Comparison of ENCODE assay signal across 10 cellular contexts in the genomic region with DNA sequence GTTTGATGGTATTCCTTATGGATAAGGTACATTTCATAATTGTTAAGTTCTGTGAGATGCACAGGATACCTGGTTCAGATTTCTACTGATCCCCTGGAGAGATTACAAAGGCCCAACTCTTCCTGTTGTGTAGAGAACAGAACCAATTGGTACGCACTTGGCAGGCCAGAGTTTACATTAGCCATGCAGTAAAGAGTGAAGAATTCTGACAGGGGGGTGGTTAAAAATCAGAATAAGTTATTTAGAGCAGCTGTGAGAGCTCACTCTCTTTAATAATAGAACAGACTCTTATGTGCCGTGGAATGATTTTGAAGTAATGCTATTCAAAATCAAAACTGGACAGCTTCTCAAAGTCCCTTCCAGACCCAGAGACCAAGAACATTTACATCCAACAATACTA. TPM values are rescaled to one million over a fixed set of nuclear protein-coding genes. Genes with fewer than 3 reads are reported as not detected.
DNase-seq lines count a peak whose midpoint lies in the region; ATAC-seq, FAIRE-seq and TF ChIP-seq lines count a peak whose summit lies in the region.
"Had no signal": no experiment of that assay in that cellular context is flagged by ENCODE, and none has a peak within 500 bp of the region (broad histone marks: within the 10 kb centered on the region; RNA-seq: fewer than 3 reads in every experiment).

No MANE protein-coding gene starts in this region.

- H3K27ac ChIP-seq in HepG2 (ENCODE audit: extremely low read length, insufficient read depth, low read length): peak overlapping the region; percentile 60
- H3K27ac ChIP-seq in right lobe of liver: peak overlapping the region in 1 of 3 donors; percentile 31
- H3K27ac ChIP-seq in muscle layer of duodenum (ENCODE audit: low read length): peak overlapping the region; percentile 43
- peak overlapping the region; percentile 49 for H3K27ac ChIP-seq in upper lobe of right lung

- H3K36me3 ChIP-seq in HepG2 (replicated peaks in 1 of 2; ENCODE audit: control insufficient read depth in 1 of 2, insufficient read depth in 2 of 2, low read length in 2 of 2) (peaks cover 0 to 5% of the 10 kb centered on the region in 2 experiments; a peak in 2 of 5 replicates), right lobe of liver (no peaks in the 10 kb centered on the region), muscle layer of duodenum (ENCODE audit: control insufficient read depth in 1 of 2, insufficient read depth in 2 of 2, low read length in 2 of 2) (no peaks in the 10 kb centered on the region), upper lobe of right lung (no peaks in the 10 kb centered on the region), mucosa of descending colon (ENCODE audit: low read depth) (no peaks in the 10 kb centered on the region)

- H3K4me2 ChIP-seq in HepG2 (ENCODE audit: low read depth, low read length): peak overlapping the region; percentile 93

- peak overlapping the region; percentile 23 for H3K27ac Mint-ChIP-seq in activated T-helper 17 cell treated with anti-CD3 and anti-CD28 coated beads, Interleukin-2, amount 50 U/mL, for 72 hours

- H3K4me3 ChIP-seq in HepG2 (replicated peaks in 1 of 3; ENCODE audit: insufficient read depth in 1 of 3, low read depth in 2 of 3, low read length in 3 of 3): peak overlapping the region in 2 of 3 experiments; percentile 27 to 87; a peak in 3 of 6 replicates
- H3K4me3 ChIP-seq in right lobe of liver: no peak overlapping the region
- H3K4me3 ChIP-seq in muscle layer of duodenum (ENCODE audit: low read depth in 1 of 2, low read length in 2 of 2): peak overlapping the region in 1 of 2 donors; percentile 14
- peak overlapping the region; percentile 3 for H3K4me3 ChIP-seq in upper lobe of right lung
- H3K4me3 ChIP-seq in mucosa of descending colon: no peak overlapping the region

- H3K9ac ChIP-seq in HepG2 (ENCODE audit: insufficient read depth, low read depth, low read length): peak overlapping the region; percentile 97

- TF ChIP-seq POLR2A in HepG2 (IDR thresholded peaks at IDR 0.05; ENCODE audit: insufficient read depth in 1 of 2, low read depth in 2 of 2, low read length in 2 of 2) (no peak), right lobe of liver (IDR thresholded peaks at IDR 0.05) (no peak)

- FAIRE-seq in HepG2 (lab: Jason Lieb, UNC): peak; percentile 26

- DNase-seq in HepG2 (ENCODE audit: low spot score) (no peak), right lobe of liver (no peak), upper lobe of right lung (no peak), mucosa of descending colon (no peak), NCI-H1048 (lab: John Stamatoyannopoulos, UW) (no peak)
- DNase-seq: MM.1S; stimulated activated CD4-positive, alpha-beta T cell treated with anti-CD3 and anti-CD28 coated beads, Interleukin-15, amount 100 ng/mL, for 24 hours had no signal

- CTCF ChIA-PET in HepG2 (lab: Yijun Ruan, JAX; ENCODE audit: low intra/inter-chr PET ratio, low total read pairs): no interaction called here

- in situ Hi-C loops in HepG2 (cut with HindIII; ENCODE audit: extremely low pct_ligation_motif_present, low pct_unique_long_range_greater_than_20kb): no loop called here

- H3K4me1 ChIP-seq in HepG2 (ENCODE audit: insufficient read depth, low read length) (peaks cover 53% of the 10 kb centered on the region), right lobe of liver (peaks cover 0 to 37% (median 14%) of the 10 kb centered on the region in 4 donors), muscle layer of duodenum (ENCODE audit: control insufficient read depth in 1 of 2, insufficient read depth in 2 of 2, low read length in 2 of 2) (peaks cover 33 to 50% of the 10 kb centered on the region in 2 donors), upper lobe of right lung (peaks cover 55% of the 10 kb centered on the region), mucosa of descending colon (ENCODE audit: low read depth) (peaks cover 30% of the 10 kb centered on the region)

- TF ChIP-seq CTCF in HepG2 (CRISPR knock-in tag; IDR thresholded peaks at IDR 0.05) (no peak), right lobe of liver (IDR thresholded peaks at IDR 0.05) (no peak), upper lobe of right lung (IDR thresholded peaks at IDR 0.05) (no peak), mucosa of descending colon (IDR thresholded peaks at IDR 0.05) (no peak)

- H3K27me3 Mint-ChIP-seq in activated T-helper 17 cell treated with anti-CD3 and anti-CD28 coated beads, Interleukin-2, amount 50 U/mL, for 72 hours: no peaks in the 10 kb centered on the region

- H3K36me3 Mint-ChIP-seq in activated T-helper 17 cell treated with anti-CD3 and anti-CD28 coated beads, Interleukin-2, amount 50 U/mL, for 72 hours (ENCODE audit: low read depth): peaks cover 41% of the 10 kb centered on the region

- BruUV-seq in HepG2 (replicated peaks; lab: Mats Ljungman, UMichigan): no TSS peak

- POLR2A ChIA-PET in HepG2 (lab: Yijun Ruan, JAX): interaction anchor here (1.2 kb wide), 1 partner anchor 22 kb away, joined by 3 read pairs; no protein-coding TSS in a partner anchor

- ATAC-seq in HepG2: no peak
- no peak for ATAC-seq in right lobe of liver
- ATAC-seq in activated T-helper 17 cell treated with anti-CD3 and anti-CD28 coated beads, Interleukin-2, amount 50 U/mL, for 72 hours (replicated peaks): no peak
- ATAC-seq in upper lobe of right lung: no peak
- no peak for ATAC-seq in HG02610 (IDR thresholded peaks at IDR 0.05; ENCODE audit: unreplicated experiment)
- no peak for ATAC-seq in mucosa of descending colon

- TF ChIP-seq RAD21 in HepG2 (CRISPR knock-in tag; IDR thresholded peaks at IDR 0.05): no peak

- H3K79me2 ChIP-seq in HepG2 (ENCODE audit: insufficient read depth, low read length): peaks cover 93% of the 10 kb centered on the region

- no peak for TF ChIP-seq EP300 in HepG2 (IDR thresholded peaks at IDR 0.05; ENCODE audit: low read depth in 2 of 2, low read length in 2 of 2)
- no peak for TF ChIP-seq EP300 in HepG2 (CRISPR knock-in tag; IDR thresholded peaks at IDR 0.05; ENCODE audit: borderline replicate concordance)

- peaks cover 3% of the 10 kb centered on the region for H4K20me1 ChIP-seq in HepG2 (ENCODE audit: insufficient read depth, low read length)

- intact Hi-C loops in HepG2 (cut with micrococcal nuclease; ENCODE audit: unreplicated experiment) (loop anchor here (10.0 kb wide), 1 partner anchor 46 kb away; no protein-coding TSS in a partner anchor), right lobe of liver (cut with DNase I) (no loop called here), upper lobe of right lung (cut with DNase I) (no loop called here), mucosa of descending colon (cut with DNase I, micrococcal nuclease) (no loop called here)

- H3K27me3 ChIP-seq in HepG2 (ENCODE audit: control insufficient read depth in 1 of 2, insufficient read depth in 2 of 2, low read length in 2 of 2) (no peaks in the 10 kb centered on the region), right lobe of liver (no peaks in the 10 kb centered on the region), muscle layer of duodenum (ENCODE audit: low read depth, low read length) (no peaks in the 10 kb centered on the region), upper lobe of right lung (no peaks in the 10 kb centered on the region)

- peak overlapping the region; percentile 98 for H3K4me3 Mint-ChIP-seq in activated T-helper 17 cell treated with anti-CD3 and anti-CD28 coated beads, Interleukin-2, amount 50 U/mL, for 72 hours

- H3K4me1 Mint-ChIP-seq in activated T-helper 17 cell treated with anti-CD3 and anti-CD28 coated beads, Interleukin-2, amount 50 U/mL, for 72 hours: peaks cover 59% of the 10 kb centered on the region

- H3K9me3 ChIP-seq in HepG2 (ENCODE audit: low read length) (no peaks in the 10 kb centered on the region), right lobe of liver (no peaks in the 10 kb centered on the region), muscle layer of duodenum (ENCODE audit: control insufficient read depth in 1 of 2, low read length in 2 of 2) (no peaks in the 10 kb centered on the region), upper lobe of right lung (no peaks in the 10 kb centered on the region), mucosa of descending colon (no peaks in the 10 kb centered on the region)

- H2AFZ ChIP-seq in HepG2 (ENCODE audit: low read length): no peak overlapping the region

- no peaks in the 10 kb centered on the region for H3K9me3 Mint-ChIP-seq in activated T-helper 17 cell treated with anti-CD3 and anti-CD28 coated beads, Interleukin-2, amount 50 U/mL, for 72 hours

- 34% methylated on average over 2 of the region's 2 CpGs for WGBS in HepG2 (ENCODE audit: low lambda C conversion rate)
- WGBS in right lobe of liver (ENCODE audit: insufficient coverage, low coverage, low lambda C conversion rate, missing lambda C conversion rate): 35% methylated on average over 2 of the region's 2 CpGs

TF ChIP-seq in HepG2, 621 proteins besides CTCF, POLR2A, EP300 and RAD21 (continues in another document):
- TF ChIP-seq ARNT2 (CRISPR knock-in tag; IDR thresholded peaks at IDR 0.05; ENCODE audit: low read depth): no peak
- TF ChIP-seq CHD4 (IDR thresholded peaks at IDR 0.05; ENCODE audit: borderline replicate concordance, low read length): no peak

RNA-seq across cellular contexts. Expression of gene USP24, which starts 4.2 kb away (rescaled TPM):
- total RNA-seq in HepG2 (2016; rRNA removed; fragmentation: Illumina TruSeq; extraction: Trizol) (47.6 and 59.5 TPM in 2 replicates), right lobe of liver (10 to 100 TPM; 19.9 to 28.0 (median 21.9) TPM), upper lobe of right lung (39.5 TPM), mucosa of descending colon (10 to 100 TPM; 35.5 to 51.1 (median 46.2) TPM)
- 4.1 and 5.1 TPM in 2 replicates for total RNA-seq in HepG2 (2016; cell fraction: cytosol; rRNA removed; fragmentation: Illumina TruSeq; extraction: Trizol; ENCODE audit: low read depth)
- total RNA-seq in HepG2 (2016; cell fraction: insoluble cytoplasmic fraction; rRNA removed; fragmentation: Illumina TruSeq; extraction: Trizol): 41.1 and 53.7 TPM in 2 replicates
- total RNA-seq in HepG2 (2016; cell fraction: membrane; rRNA removed; fragmentation: Illumina TruSeq; extraction: Trizol): 12.0 and 12.6 TPM in 2 replicates
- 76.5 and 77.4 TPM in 2 replicates for total RNA-seq in HepG2 (2016; cell fraction: nucleus; rRNA removed; fragmentation: Illumina TruSeq; extraction: Trizol)
- 17.2 and 18.8 TPM in 2 replicates for polyA plus RNA-seq in HepG2 (2011; rRNA removed)
- 9.7 and 11.6 TPM in 2 replicates for polyA plus RNA-seq in HepG2 (2011; cell fraction: cytosol; rRNA removed)
- polyA plus RNA-seq in HepG2 (2011; cell fraction: nucleus; rRNA removed): 39.7 and 46.5 TPM in 2 replicates
- 24.9 and 34.6 TPM in 2 replicates for polyA plus RNA-seq in HepG2 (2012)
- 1.2 and 1.6 TPM in 2 replicates for polyA plus RNA-seq in HepG2 (2016; cell fraction: cytosol; fragmentation: Illumina TruSeq; extraction: Trizol; ENCODE audit: low read depth)
- polyA plus RNA-seq in HepG2 (2016; cell fraction: insoluble cytoplasmic fraction; fragmentation: Illumina TruSeq; extraction: Trizol; ENCODE audit: low read depth): 34.7 and 34.9 TPM in 2 replicates
- 3.3 and 5.2 TPM in 2 replicates for polyA plus RNA-seq in HepG2 (2016; cell fraction: membrane; fragmentation: Illumina TruSeq; extraction: Trizol; ENCODE audit: low read depth)
- polyA plus RNA-seq in HepG2 (2016; cell fraction: nucleus; fragmentation: Illumina TruSeq; extraction: Trizol; ENCODE audit: insufficient read depth, low read depth): 84.4 and 87.2 TPM in 2 replicates
- polyA minus RNA-seq in HepG2 (2011; rRNA and poly(A)+ RNA removed; ENCODE audit: low replicate concordance): 35.1 and 36.7 TPM in 2 replicates
- polyA minus RNA-seq in HepG2 (2011; cell fraction: cytosol; rRNA and poly(A)+ RNA removed): 23.3 and 27.0 TPM in 2 replicates
- 181 and 197 TPM in 2 replicates for polyA minus RNA-seq in HepG2 (2011; cell fraction: nucleus; rRNA and poly(A)+ RNA removed)
- total RNA-seq in activated T-helper 17 cell treated with anti-CD3 and anti-CD28 coated beads, Interleukin-2, amount 50 U/mL, for 72 hours: 10 to 100 TPM; 40.8 to 41.6 TPM

Comparison
In these comparisons a context has a peak if more than half of its experiments do, and no peak if none do; other contexts are left out.
1. H3K4me3 ChIP-seq: peak in HepG2 (2 of 3) and upper lobe of right lung (single experiment); none in right lobe of liver (0 of 3) and mucosa of descending colon (single experiment).